ENCODE assay signal across 10 cellular contexts in the genomic region with DNA sequence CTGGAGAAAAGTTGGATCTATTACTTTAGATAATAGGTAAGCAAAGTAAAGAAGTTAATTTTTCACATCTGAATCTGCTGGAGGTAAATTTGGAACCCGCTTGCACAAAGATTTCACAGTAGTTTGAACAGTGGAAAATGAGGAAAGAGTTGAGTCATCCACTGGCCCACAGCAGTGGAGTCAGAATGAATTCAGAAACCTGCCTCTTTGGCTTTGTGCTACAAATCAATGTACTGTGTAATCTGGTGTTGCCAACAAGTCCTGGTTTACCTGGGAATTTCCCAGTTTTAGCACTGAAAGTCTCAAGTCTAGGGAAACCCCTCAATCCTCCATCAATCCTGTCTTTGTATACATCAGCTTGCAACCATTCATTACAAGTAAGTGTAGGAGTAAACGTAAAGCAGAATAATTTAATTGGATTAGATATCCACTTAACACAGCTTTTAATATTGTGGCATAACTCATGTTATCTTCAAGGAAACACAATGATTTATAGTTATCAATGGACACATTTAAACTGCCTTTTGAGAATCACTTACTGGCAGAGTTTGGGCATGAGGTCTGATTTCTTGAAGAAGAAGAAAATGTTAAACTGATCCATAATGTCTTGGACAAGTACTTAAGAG.
DNase-seq lines count a peak whose midpoint lies in the region; ATAC-seq, FAIRE-seq and TF ChIP-seq lines count a peak whose summit lies in the region.
"Had no signal": no experiment of that assay in that cellular context is flagged by ENCODE, and none has a peak within 500 bp of the region (broad histone marks: within the 10 kb centered on the region; RNA-seq: fewer than 3 reads in every experiment).

No MANE protein-coding gene starts in this region.

- H2AK5ac ChIP-seq in H1 (ENCODE audit: low read depth, low read length): no peak overlapping the region

- no peak for TF ChIP-seq EP300 in H1 (IDR thresholded peaks at IDR 0.05; ENCODE audit: borderline replicate concordance in 1 of 2, low read depth in 2 of 2, low read length in 2 of 2)

- no peak overlapping the region for H4K8ac ChIP-seq in H1 (ENCODE audit: extremely low read depth, insufficient read depth, low read length)

- H3K23me2 ChIP-seq in H1 (ENCODE audit: low read depth, low read length): no peaks in the 10 kb centered on the region

- H3K79me2 ChIP-seq in H1 (ENCODE audit: control insufficient read depth in 1 of 2, insufficient read depth in 2 of 2, low read length in 2 of 2): no peaks in the 10 kb centered on the region

- no peak for FAIRE-seq in H1 (lab: Jason Lieb, UNC)

- no peak overlapping the region for H2BK120ac ChIP-seq in H1 (replicated peaks; ENCODE audit: low read depth, low read length)

- peaks cover 0 to 14% (median 9%) of the 10 kb centered on the region in 10 experiments; a peak in 14 of 20 replicates for H3K4me1 ChIP-seq in BLaER1 treated with 17β-estradiol and CSF1 and Interleukin-3, amounts not matched to agents 10 nM and 100 nM
- H3K4me1 ChIP-seq in H1 (replicated peaks in 1 of 4; ENCODE audit: control insufficient read depth in 3 of 4, insufficient read depth in 4 of 4, low read length in 3 of 4) (no peaks in the 10 kb centered on the region), aorta (ENCODE audit: control insufficient read depth in 1 of 2, insufficient read depth in 2 of 2, low read length in 2 of 2) (no peaks in the 10 kb centered on the region)

- H4K91ac ChIP-seq in H1 (replicated peaks; ENCODE audit: insufficient read length, low read length): no peak overlapping the region

- no peak overlapping the region for H3K4ac ChIP-seq in H1 (replicated peaks; ENCODE audit: insufficient read length, low read depth, low read length)

- no peak overlapping the region for H3K9ac ChIP-seq in BLaER1 treated with 17β-estradiol and CSF1 and Interleukin-3, amounts not matched to agents 10 nM and 100 nM
- no peak overlapping the region for H3K9ac ChIP-seq in H1 (replicated peaks in 1 of 4; ENCODE audit: extremely low read depth in 1 of 4, low read depth in 3 of 4, low read length in 3 of 4)

- DNase-seq in H1 (ENCODE audit: low read depth in 1 of 2, low spot score in 2 of 2) (no peak), COLO829 (ENCODE audit: low spot score) (no peak), aorta (no peak), GM10248 (ENCODE audit: extremely low spot score) (no peak)
- no peak for DNase-seq in effector CD8-positive, alpha-beta T cell (lab: John Stamatoyannopoulos, UW)
- DNase-seq: activated CD4-positive, alpha-beta memory T cell treated with anti-CD3 and anti-CD28 coated beads for 36 hours; NCI-H510A treated with DMSO at 0.1 percent for 48 hours had no signal

- 89% methylated on average over 2 of the region's 2 CpGs; no CpG with 5 or more reads in 1 of the 2 experiments for WGBS in H1 (ENCODE audit: extremely low coverage in 1 of 2, insufficient coverage in 1 of 2, insufficient read length in 1 of 2, insufficient replicate concordance in 2 of 2, low coverage in 1 of 2, low lambda C conversion rate in 2 of 2, missing lambda C conversion rate in 1 of 2), 2 experiments
- WGBS in aorta, 2 donors: 84 to 87% methylated on average over 2 of the region's 2 CpGs

- intact Hi-C loops in aorta (cut with DNase I): no loop called here

- peak; percentile 67 for ATAC-seq in GM21619 (IDR thresholded peaks at IDR 0.05; ENCODE audit: unreplicated experiment)
- ATAC-seq in HG03520 (IDR thresholded peaks at IDR 0.05; ENCODE audit: unreplicated experiment): peak; percentile 38
- ATAC-seq in aorta (ENCODE audit: low FRiP score): no peak

- H3K4me2 ChIP-seq in BLaER1 treated with 17β-estradiol and CSF1 and Interleukin-3, amounts not matched to agents 10 nM and 100 nM: peak overlapping the region in 6 of 11 experiments; percentile 25 to 42 (median 32); a peak in 9 of 22 replicates
- H3K4me2 ChIP-seq in H1 (ENCODE audit: insufficient read depth in 1 of 2, low read depth in 2 of 2, low read length in 2 of 2): no peak overlapping the region

- no peaks in the 10 kb centered on the region for H4K20me1 ChIP-seq in BLaER1 treated with 17β-estradiol and CSF1 and Interleukin-3, amounts not matched to agents 10 nM and 100 nM
- H4K20me1 ChIP-seq in H1 (replicated peaks in 1 of 2; ENCODE audit: control insufficient read depth in 1 of 2, insufficient read depth in 2 of 2, low read length in 2 of 2): no peaks in the 10 kb centered on the region

- no peak overlapping the region for H3K14ac ChIP-seq in H1 (ENCODE audit: insufficient read length)

- POLR2A ChIA-PET in H1 (lab: Charles Lee; ENCODE audit: partially characterized antibody) (no interaction called here), GM10248 (lab: Yijun Ruan, JAX) (no interaction called here)

- H3K36me3 ChIP-seq in BLaER1 treated with 17β-estradiol and CSF1 and Interleukin-3, amounts not matched to agents 10 nM and 100 nM: no peaks in the 10 kb centered on the region
- no peaks in the 10 kb centered on the region for H3K36me3 ChIP-seq in H1 (ENCODE audit: control insufficient read depth in 2 of 4, insufficient read depth in 4 of 4, low read length in 3 of 4)
- H3K36me3 ChIP-seq in aorta (ENCODE audit: control insufficient read depth in 1 of 2, insufficient read depth in 2 of 2, low read length in 1 of 2): no peaks in the 10 kb centered on the region

- no peak overlapping the region for H3K23ac ChIP-seq in H1 (ENCODE audit: insufficient read length)

- peaks cover 14 to 38% (median 28%) of the 10 kb centered on the region in 11 experiments; a peak in 21 of 22 replicates for H3K9me3 ChIP-seq in BLaER1 treated with 17β-estradiol and CSF1 and Interleukin-3, amounts not matched to agents 10 nM and 100 nM (replicated peaks in 1 of 11)
- H3K9me3 ChIP-seq in H1 (ENCODE audit: insufficient read depth in 2 of 2, low read depth in 1 of 2, low read length in 1 of 2): no peaks in the 10 kb centered on the region
- H3K9me3 ChIP-seq in aorta (ENCODE audit: control insufficient read depth, low read length): no peaks in the 10 kb centered on the region

- H3K27me3 ChIP-seq in BLaER1 treated with 17β-estradiol and CSF1 and Interleukin-3, amounts not matched to agents 10 nM and 100 nM: no peaks in the 10 kb centered on the region
- no peaks in the 10 kb centered on the region for H3K27me3 ChIP-seq in H1 (replicated peaks in 1 of 4; ENCODE audit: control insufficient read depth in 3 of 4, extremely low read depth in 1 of 4, insufficient read depth in 3 of 4, low read length in 3 of 4)
- H3K27me3 ChIP-seq in aorta (ENCODE audit: control insufficient read depth in 1 of 2, insufficient read depth in 2 of 2, low read length in 1 of 2): no peaks in the 10 kb centered on the region

- no peak overlapping the region for H4K5ac ChIP-seq in H1 (ENCODE audit: insufficient read length, low read depth, low read length)

- H3K79me1 ChIP-seq in H1 (ENCODE audit: low read depth, low read length): no peaks in the 10 kb centered on the region

- CTCF ChIA-PET in H1 (lab: Charles Lee; ENCODE audit: partially characterized antibody): no interaction called here
- CTCF ChIA-PET in GM10248 (lab: Yijun Ruan, JAX): no interaction called here

- no peak overlapping the region for H2BK20ac ChIP-seq in H1 (ENCODE audit: low read length)

- no peak overlapping the region for H2BK12ac ChIP-seq in H1 (ENCODE audit: low read depth, low read length)

- H2BK15ac ChIP-seq in H1 (ENCODE audit: low read length): no peak overlapping the region

- no peak for TF ChIP-seq CTCF in H1 (IDR thresholded peaks at IDR 0.05; ENCODE audit: control extremely low read depth in 1 of 3, insufficient read depth in 1 of 3, low read depth in 1 of 3, low read length in 3 of 3)
- no peak for TF ChIP-seq CTCF in GM10248 (IDR thresholded peaks at IDR 0.05; ENCODE audit: control extremely low read depth, extremely low read depth, low read depth, missing control alignments)

- H2BK5ac ChIP-seq in H1 (ENCODE audit: low read depth, low read length): no peak overlapping the region

- H3K56ac ChIP-seq in H1 (replicated peaks; ENCODE audit: insufficient read length, low read depth, low read length): no peak overlapping the region

- no peak for TF ChIP-seq POLR2A in H1 (IDR thresholded peaks at IDR 0.05; ENCODE audit: control extremely low read depth in 1 of 2, low read depth in 2 of 2, low read length in 2 of 2)

- no peak for TF ChIP-seq RAD21 in H1 (IDR thresholded peaks at IDR 0.05 in 1 of 2, conservative IDR thresholded peaks at IDR 0.05 in 1 of 2; ENCODE audit: low read depth in 2 of 2, low read length in 2 of 2)

- H3K18ac ChIP-seq in H1 (ENCODE audit: extremely low read depth, low read length): no peak overlapping the region

- peak overlapping the region in 1 of 11 experiments; percentile 27; a peak in 1 of 22 replicates for H3K27ac ChIP-seq in BLaER1 treated with 17β-estradiol and CSF1 and Interleukin-3, amounts not matched to agents 10 nM and 100 nM
- H3K27ac ChIP-seq in H1 (ENCODE audit: low read depth, low read length) (no peak overlapping the region), aorta (ENCODE audit: low read depth in 1 of 2, low read length in 2 of 2) (no peak overlapping the region)

- H2AFZ ChIP-seq in H1 (ENCODE audit: low read length): 0 out of 2 replicates have a peak overlapping the region, but pooled peaks have one; percentile 36

- no peak overlapping the region for H3K4me3 ChIP-seq in BLaER1 treated with 17β-estradiol and CSF1 and Interleukin-3, amounts not matched to agents 10 nM and 100 nM
- H3K4me3 ChIP-seq in H1 (ENCODE audit: extremely low read depth in 1 of 4, insufficient read depth in 2 of 4, low read depth in 3 of 4, low read length in 4 of 4) (no peak overlapping the region), aorta (ENCODE audit: low read length in 2 of 2) (no peak overlapping the region)

TF ChIP-seq in H1, 55 proteins besides CTCF, POLR2A, EP300 and RAD21 (continues in another document):
- TF ChIP-seq SP4 (IDR thresholded peaks at IDR 0.05; ENCODE audit: low read length): no peak
- no peak for TF ChIP-seq NRF1 (IDR thresholded peaks at IDR 0.05; ENCODE audit: low read depth, low read length)
- TF ChIP-seq JUN (IDR thresholded peaks at IDR 0.05; ENCODE audit: low read depth, low read length): no peak
- no peak for TF ChIP-seq FOSL1 (IDR thresholded peaks at IDR 0.05; ENCODE audit: insufficient read depth, low read depth, low read length)
- TF ChIP-seq KDM4A (IDR thresholded peaks at IDR 0.05; ENCODE audit: low read depth, low read length, severe bottlenecking): no peak
- no peak for TF ChIP-seq JUND (IDR thresholded peaks at IDR 0.05; ENCODE audit: low read length)
- TF ChIP-seq TBP (IDR thresholded peaks at IDR 0.05; ENCODE audit: low read depth, low read length): no peak
- TF ChIP-seq SAP30 (IDR thresholded peaks at IDR 0.05; ENCODE audit: insufficient read depth, insufficient replicate concordance, low read length): no peak
- TF ChIP-seq, protein P1, sequence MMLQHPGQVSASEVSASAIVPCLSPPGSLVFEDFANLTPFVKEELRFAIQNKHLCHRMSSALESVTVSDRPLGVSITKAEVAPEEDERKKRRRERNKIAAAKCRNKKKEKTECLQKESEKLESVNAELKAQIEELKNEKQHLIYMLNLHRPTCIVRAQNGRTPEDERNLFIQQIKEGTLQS (IDR thresholded peaks at IDR 0.05; ENCODE audit: insufficient read depth, low read depth, low read length): no peak
- no peak for TF ChIP-seq SP2 (IDR thresholded peaks at IDR 0.05; ENCODE audit: low read length)
- TF ChIP-seq PHF8 (conservative IDR thresholded peaks at IDR 0.05; ENCODE audit: low read depth, low read length): no peak

Comparison
In these comparisons a context has a peak if more than half of its experiments do, and no peak if none do; other contexts are left out.
1. H3K4me2 ChIP-seq: peak in BLaER1 treated with 17β-estradiol and CSF1 and Interleukin-3, amounts not matched to agents 10 nM and 100 nM (6 of 11); none in H1 (0 of 2).